In the genomic region with DNA sequence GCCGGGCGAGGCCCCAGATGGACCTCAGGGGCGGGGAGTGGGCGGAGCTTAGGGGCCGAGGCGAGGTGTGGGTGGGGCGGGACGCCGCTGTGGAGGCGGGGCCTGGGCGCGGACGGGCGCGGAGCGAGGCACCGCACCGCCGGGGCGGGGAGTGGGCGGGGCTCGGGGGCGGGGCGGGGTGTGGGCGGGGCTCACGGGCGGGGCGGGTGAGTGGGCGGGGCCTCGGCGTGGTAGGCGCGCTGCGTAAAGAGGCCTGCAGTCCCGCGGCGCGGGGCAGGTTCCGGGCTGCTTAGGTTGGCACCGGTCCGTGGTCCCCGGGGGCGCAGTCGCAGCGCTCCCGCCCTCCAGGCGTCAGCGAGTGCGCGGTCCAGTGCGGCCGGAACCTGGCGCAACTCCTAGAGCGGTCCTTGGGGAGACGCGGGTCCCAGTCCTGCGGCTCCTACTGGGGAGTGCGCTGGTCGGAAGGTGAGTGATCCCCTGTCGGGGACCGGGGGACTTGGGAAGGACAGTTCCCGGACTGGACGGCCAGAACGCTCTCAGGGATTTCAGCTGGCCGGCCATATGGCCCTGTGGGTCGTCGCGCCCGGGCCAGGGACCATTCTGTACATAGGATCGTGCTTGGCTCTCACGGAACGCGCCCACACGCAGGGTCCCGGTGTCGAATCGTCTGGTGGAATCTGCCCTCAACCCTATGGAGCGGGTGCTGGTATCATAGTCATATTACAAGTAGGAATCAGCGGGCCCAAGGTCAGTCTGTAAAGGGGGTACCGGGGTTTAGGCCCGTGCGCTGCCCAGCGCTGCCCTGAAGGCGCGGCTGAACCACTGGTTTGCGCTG, we compare ENCODE assay signal across 8 cellular contexts. TPM values are rescaled to one million over a fixed set of nuclear protein-coding genes. Genes with fewer than 3 reads are reported as not detected.
DNase-seq lines count a peak whose midpoint lies in the region; TF ChIP-seq lines count a peak whose summit lies in the region.

A gene with protein sequence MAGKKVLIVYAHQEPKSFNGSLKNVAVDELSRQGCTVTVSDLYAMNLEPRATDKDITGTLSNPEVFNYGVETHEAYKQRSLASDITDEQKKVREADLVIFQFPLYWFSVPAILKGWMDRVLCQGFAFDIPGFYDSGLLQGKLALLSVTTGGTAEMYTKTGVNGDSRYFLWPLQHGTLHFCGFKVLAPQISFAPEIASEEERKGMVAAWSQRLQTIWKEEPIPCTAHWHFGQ (plus strand): TSS at position 274 of the 835 bp plus-strand sequence. CDS start 6,659 bp downstream, outside the sequence.

- TF ChIP-seq CTCF in GM20000 (IDR thresholded peaks at IDR 0.05; ENCODE audit: extremely low read depth, missing control alignments) (no peak), OCI-LY7 (conservative IDR thresholded peaks at IDR 0.05; ENCODE audit: low read length) (no peak)

- peaks cover 4% of the 10 kb centered on the region for H3K36me3 ChIP-seq in OCI-LY7 (ENCODE audit: insufficient read depth, low read length)

- POLR2A ChIA-PET in OCI-LY7 (lab: Charles Lee), result interaction anchor here (0.6 to 3.7 kb wide), 12 partner anchors 10 to 1454 kb away, joined by 3 to 29 read pairs (median 4); no protein-coding TSS in a partner anchor

- H3K27ac ChIP-seq in OCI-LY7 (ENCODE audit: low read depth, low read length, poor library complexity, severe bottlenecking) (peak within 1 kb of the TSS; percentile 29), epithelial cell of prostate (peak within 1 kb of the TSS; percentile 32)

- peak within 1 kb of the TSS; percentile 73 for H2AFZ ChIP-seq in OCI-LY7 (ENCODE audit: low read length)

- DNase-seq in COLO829 (ENCODE audit: low spot score), result peak; percentile 99
- peak; percentile 99 for DNase-seq in GM20000 (ENCODE audit: low spot score)
- DNase-seq in HT1080 (ENCODE audit: low read depth), result peak; percentile 62
- DNase-seq in OCI-LY7 (ENCODE audit: low spot score), result peak; percentile 88
- DNase-seq in activated T-cell treated with anti-CD3 and anti-CD28 coated beads for 4 hours, result peak; percentile 84
- DNase-seq in epithelial cell of prostate (ENCODE audit: low read depth, low spot score), result no peak
- DNase-seq in mucosa of gallbladder (ENCODE audit: low spot score), result peak; percentile 94
- DNase-seq in stimulated activated CD8-positive, alpha-beta memory T cell treated with anti-CD3 and anti-CD28 coated beads, Interleukin-4, amount 100 ng/mL, for 24 hours (ENCODE audit: low read depth), result peak; percentile 84

- H3K79me2 ChIP-seq in OCI-LY7 (ENCODE audit: insufficient read depth, low read depth, low read length), result no peaks in the 10 kb centered on the region

- no peaks in the 10 kb centered on the region for H3K9me3 ChIP-seq in OCI-LY7 (ENCODE audit: low read length)

- no peaks in the 10 kb centered on the region for H4K20me1 ChIP-seq in OCI-LY7 (ENCODE audit: insufficient read depth, low read length)

- CTCF ChIA-PET in OCI-LY7 (lab: Charles Lee; ENCODE audit: unreplicated experiment), result interaction anchor here (0.6 to 1.0 kb wide), 5 partner anchors 27 to 1930 kb away, joined by 3 to 8 read pairs (median 4); no protein-coding TSS in a partner anchor

- H3K4me1 ChIP-seq in OCI-LY7 (ENCODE audit: insufficient read depth, low read length, poor library complexity, severe bottlenecking), result peaks cover 18% of the 10 kb centered on the region

- BruUV-seq in OCI-LY7 (replicated peaks; lab: Mats Ljungman, UMichigan), result no TSS peak

- peak within 1 kb of the TSS; percentile 89 for H3K4me3 ChIP-seq in OCI-LY7 (ENCODE audit: low read depth, low read length, poor library complexity, severe bottlenecking)

- no peaks in the 10 kb centered on the region for H3K9me2 ChIP-seq in OCI-LY7 (ENCODE audit: insufficient read depth, low read length)

- intact Hi-C loops in OCI-LY7 (cut with micrococcal nuclease; ENCODE audit: unreplicated experiment), result loop anchor here (1.0 to 5.0 kb wide), 5 partner anchors 23 to 257 kb away; partner anchors contain the start of genes BPHL and PSMG4

- peak within 1 kb of the TSS; percentile 96 for H3K4me2 ChIP-seq in OCI-LY7 (ENCODE audit: low read length)

RNA-seq across cellular contexts. Expression of the gene that starts here (rescaled TPM):
- 11.2 and 12.5 TPM in 2 replicates for total RNA-seq in HT1080 (2014; rRNA removed; shearing (Covaris generic))
- polyA plus RNA-seq in HT1080 (2015; cell fraction: cytosol; rRNA removed), result 13.9 and 17.2 TPM in 2 replicates
- 8.6 and 10.4 TPM in 2 replicates for polyA plus RNA-seq in HT1080 (2015; cell fraction: nucleus; rRNA removed)
- 8.4 and 11.1 TPM in 2 replicates for total RNA-seq in OCI-LY7 (2014; rRNA removed; shearing (Covaris generic))
- total RNA-seq in OCI-LY7 (2022) (9.9 and 12.2 TPM in 2 replicates), mucosa of gallbladder (35.0 TPM)
